24 cellular contexts compared by ENCODE assay signal in the genomic region with DNA sequence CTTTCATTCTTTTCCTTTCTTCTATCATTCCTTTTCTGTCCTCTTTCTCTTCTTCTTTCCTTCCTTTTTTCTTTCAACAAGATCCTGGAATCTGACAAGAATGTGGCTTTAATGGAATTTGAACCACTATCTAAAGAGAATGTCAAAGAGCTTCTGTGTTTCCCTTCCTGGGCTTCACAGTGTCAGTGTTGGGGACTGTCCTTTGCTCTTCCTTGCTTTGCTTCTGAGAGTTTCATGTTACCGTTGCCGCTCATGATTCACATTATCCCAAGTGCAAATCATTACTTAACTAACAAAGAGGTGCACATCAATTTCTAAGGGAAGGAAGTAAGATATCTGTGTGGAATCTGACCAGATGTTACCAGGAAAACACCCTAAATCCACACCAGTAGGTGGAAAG.
"Had no signal": no experiment of that assay in that cellular context is flagged by ENCODE, and none has a peak within 500 bp of the region (broad histone marks: within the 10 kb centered on the region; RNA-seq: fewer than 3 reads in every experiment).

No MANE protein-coding gene starts in this region.

- H3K27me3 ChIP-seq: gastrocnemius medialis, left lung, neutrophil, pancreas, suprapubic skin, transverse colon, vagina had no signal

- H3K27ac ChIP-seq: epithelial cell of prostate, left lung, neutrophil, pancreas, right lobe of liver, suprapubic skin, transverse colon, vagina had no signal

- ATAC-seq: esophagus mucosa; left lung; naive thymus-derived CD8-positive, alpha-beta T cell; pancreas; right lobe of liver; stimulated activated naive CD8-positive, alpha-beta T cell treated with anti-CD3 and anti-CD28 coated beads, Interleukin-15, amount 100 ng/mL, for 72 hours had no signal

- H3K4me3 ChIP-seq: gastrocnemius medialis, left lung, pancreas, right lobe of liver, suprapubic skin, transverse colon, vagina had no signal

- H3K4me3 Mint-ChIP-seq: endodermal cell; naive thymus-derived CD8-positive, alpha-beta T cell; stimulated activated naive CD8-positive, alpha-beta T cell treated with anti-CD3 and anti-CD28 coated beads, Interleukin-15, amount 100 ng/mL, for 72 hours had no signal

- H3K27ac Mint-ChIP-seq: endodermal cell had no signal

- H3K9me3 ChIP-seq: gastrocnemius medialis, left lung, neutrophil, pancreas, right lobe of liver, suprapubic skin, transverse colon, vagina had no signal

- H3K4me1 Mint-ChIP-seq: naive thymus-derived CD8-positive, alpha-beta T cell; stimulated activated naive CD8-positive, alpha-beta T cell treated with anti-CD3 and anti-CD28 coated beads, Interleukin-15, amount 100 ng/mL, for 72 hours had no signal

- H3K36me3 ChIP-seq: gastrocnemius medialis, left lung, neutrophil, pancreas, right lobe of liver, suprapubic skin, transverse colon, vagina had no signal

- DNase-seq: effector CD8-positive, alpha-beta T cell; endodermal cell; foreskin fibroblast; gastrocnemius medialis; head of caudate nucleus; kidney; left lung; mesenchymal stem cell; naive thymus-derived CD8-positive, alpha-beta T cell; pancreas; right lobe of liver; small intestine; stimulated activated CD4-positive, alpha-beta T cell treated with anti-CD3 and anti-CD28 coated beads, Interleukin-12 subunit alpha, Interleukin-12 subunit beta, amount 100 ng/mL, for 4 hours; stimulated activated CD4-positive, alpha-beta T cell treated with anti-CD3 and anti-CD28 coated beads, Interleukin-1b, Interleukin-23, amount 100 ng/mL, for 48 hours; stimulated activated CD4-positive, alpha-beta T cell treated with anti-CD3 and anti-CD28 coated beads, Interleukin-4, amount 100 ng/mL, for 1 hour; stimulated activated CD8-positive, alpha-beta memory T cell treated with anti-CD3 and anti-CD28 coated beads, Interleukin-4, amount 100 ng/mL, for 48 hours; stimulated activated naive CD4-positive, alpha-beta T cell; stimulated activated naive CD8-positive, alpha-beta T cell treated with anti-CD3 and anti-CD28 coated beads, Interleukin-15, amount 100 ng/mL, for 72 hours; transverse colon had no signal

- H3K36me3 Mint-ChIP-seq: naive thymus-derived CD8-positive, alpha-beta T cell had no signal

- H3K9me3 Mint-ChIP-seq: endodermal cell; naive thymus-derived CD8-positive, alpha-beta T cell; stimulated activated naive CD8-positive, alpha-beta T cell treated with anti-CD3 and anti-CD28 coated beads, Interleukin-15, amount 100 ng/mL, for 72 hours had no signal

- H3K4me1 ChIP-seq: left lung, pancreas, right lobe of liver, suprapubic skin, transverse colon, vagina had no signal
